ENCODE assay signal across 20 cellular contexts in genomic region chr3:124984754-124985153, GRCh38. TPM values are rescaled to one million over a fixed set of nuclear protein-coding genes. Genes with fewer than 3 reads are reported as not detected.
DNase-seq lines count a peak whose midpoint lies in the region; ATAC-seq and TF ChIP-seq lines count a peak whose summit lies in the region.
"Had no signal": no experiment of that assay in that cellular context is flagged by ENCODE, and none has a peak within 500 bp of the region (broad histone marks: within the 10 kb centered on the region; RNA-seq: fewer than 3 reads in every experiment).

No MANE protein-coding gene starts in this region.

- peak overlapping the region; percentile 17 for H3K9ac ChIP-seq in mammary epithelial cell (ENCODE audit: insufficient read depth, low read length)
- peak overlapping the region; percentile 76 for H3K9ac ChIP-seq in mesenchymal stem cell (ENCODE audit: low read length)
- H3K9ac ChIP-seq: BLaER1 had no signal

- H3K4me3 Mint-ChIP-seq in activated naive CD4-positive, alpha-beta T cell treated with anti-CD3 and anti-CD28 coated beads, Interleukin-2, amount 10 ng/mL, durations not matched to agents 7 days and 5 days = no peak overlapping the region
- H3K4me3 Mint-ChIP-seq in activated naive CD4-positive, alpha-beta T cell treated with anti-CD3 and anti-CD28 coated beads for 36 hours = no peak overlapping the region
- H3K4me3 Mint-ChIP-seq: activated naive CD8-positive, alpha-beta T cell treated with anti-CD3 and anti-CD28 coated beads for 36 hours had no signal

- DNase-seq in activated naive CD4-positive, alpha-beta T cell treated with anti-CD3 and anti-CD28 coated beads, Interleukin-2, amount 10 ng/mL, durations not matched to agents 7 days and 5 days = no peak
- no peak for DNase-seq in activated naive CD4-positive, alpha-beta T cell treated with anti-CD3 and anti-CD28 coated beads for 36 hours
- no peak for DNase-seq in mammary epithelial cell
- DNase-seq in mesenchymal stem cell = no peak
- no peak for DNase-seq in suprapubic skin (ENCODE audit: low spot score in 2 of 2)
- DNase-seq: activated CD4-positive, CD25-positive, alpha-beta regulatory T cell; activated naive CD8-positive, alpha-beta T cell treated with anti-CD3 and anti-CD28 coated beads for 36 hours; effector CD4-positive, alpha-beta T cell; NCI-H2029 treated with DMSO at 0.1 percent for 48 hours; SIG-M5; stimulated activated CD4-positive, alpha-beta T cell treated with anti-CD3 and anti-CD28 coated beads, Interleukin-4, amount 100 ng/mL, for 24 hours had no signal

- H3K4me3 ChIP-seq in mammary epithelial cell (replicated peaks in 1 of 3; ENCODE audit: insufficient read depth in 1 of 3, low read depth in 2 of 3, low read length in 3 of 3) (no peak overlapping the region), mesenchymal stem cell (ENCODE audit: insufficient read depth in 1 of 2, low read depth in 1 of 2, low read length in 2 of 2) (no peak overlapping the region), suprapubic skin (no peak overlapping the region)
- H3K4me3 ChIP-seq: BLaER1, K562 had no signal

- peaks cover 24% of the 10 kb centered on the region for H3K36me3 Mint-ChIP-seq in activated naive CD4-positive, alpha-beta T cell treated with anti-CD3 and anti-CD28 coated beads, Interleukin-2, amount 10 ng/mL, durations not matched to agents 7 days and 5 days
- peaks cover 4% of the 10 kb centered on the region for H3K36me3 Mint-ChIP-seq in activated naive CD4-positive, alpha-beta T cell treated with anti-CD3 and anti-CD28 coated beads for 36 hours (ENCODE audit: low read depth)

- peak overlapping the region; percentile 62 for H3K27ac ChIP-seq in mammary epithelial cell (ENCODE audit: insufficient read depth, low read depth, low read length)
- H3K27ac ChIP-seq in mesenchymal stem cell (ENCODE audit: low read length, poor library complexity, severe bottlenecking) = no peak overlapping the region
- peak overlapping the region; percentile 63 for H3K27ac ChIP-seq in suprapubic skin
- H3K27ac ChIP-seq: BLaER1 had no signal

- no TSS peak for BruUV-seq in mammary epithelial cell (replicated peaks; lab: Mats Ljungman, UMichigan)

- no peaks in the 10 kb centered on the region for H4K20me1 ChIP-seq in mammary epithelial cell (ENCODE audit: insufficient read depth, low read length)
- H4K20me1 ChIP-seq: BLaER1 had no signal

- H2BK120ac ChIP-seq in mesenchymal stem cell (ENCODE audit: low read depth, low read length) = no peak overlapping the region

- peak overlapping the region in 1 of 2 experiments; percentile 48 for H3K18ac ChIP-seq in mesenchymal stem cell (ENCODE audit: low read depth in 1 of 2, low read length in 2 of 2)

- H2AFZ ChIP-seq in mammary epithelial cell (ENCODE audit: low read depth, low read length) (no peak overlapping the region), mesenchymal stem cell (ENCODE audit: low read depth, low read length) (no peak overlapping the region)

- H3K9me3 ChIP-seq in mammary epithelial cell (replicated peaks; ENCODE audit: insufficient read depth, low read length) (no peaks in the 10 kb centered on the region), mesenchymal stem cell (ENCODE audit: control insufficient read depth, low read length) (no peaks in the 10 kb centered on the region), suprapubic skin (no peaks in the 10 kb centered on the region)
- H3K9me3 ChIP-seq: BLaER1 had no signal

- no peak overlapping the region for H2BK15ac ChIP-seq in mesenchymal stem cell (ENCODE audit: low read depth, poor library complexity, severe bottlenecking)

- H3K9me3 Mint-ChIP-seq in activated naive CD4-positive, alpha-beta T cell treated with anti-CD3 and anti-CD28 coated beads, Interleukin-2, amount 10 ng/mL, durations not matched to agents 7 days and 5 days = no peaks in the 10 kb centered on the region
- no peaks in the 10 kb centered on the region for H3K9me3 Mint-ChIP-seq in activated naive CD4-positive, alpha-beta T cell treated with anti-CD3 and anti-CD28 coated beads for 36 hours
- H3K9me3 Mint-ChIP-seq: activated naive CD8-positive, alpha-beta T cell treated with anti-CD3 and anti-CD28 coated beads for 36 hours had no signal

- H3K27ac Mint-ChIP-seq in activated naive CD4-positive, alpha-beta T cell treated with anti-CD3 and anti-CD28 coated beads, Interleukin-2, amount 10 ng/mL, durations not matched to agents 7 days and 5 days = peak overlapping the region; percentile 62
- no peak overlapping the region for H3K27ac Mint-ChIP-seq in activated naive CD4-positive, alpha-beta T cell treated with anti-CD3 and anti-CD28 coated beads for 36 hours
- H3K27ac Mint-ChIP-seq: activated naive CD8-positive, alpha-beta T cell treated with anti-CD3 and anti-CD28 coated beads for 36 hours had no signal

- intact Hi-C loops in activated naive CD4-positive, alpha-beta T cell treated with anti-CD3 and anti-CD28 coated beads for 36 hours (cut with micrococcal nuclease) = no loop called here
- intact Hi-C loops in mammary epithelial cell (cut with micrococcal nuclease) = no loop called here

- H3K14ac ChIP-seq in mesenchymal stem cell (ENCODE audit: low read length in 2 of 2) = no peak overlapping the region

- no peak overlapping the region for H2BK5ac ChIP-seq in mesenchymal stem cell (ENCODE audit: low read depth, low read length, poor library complexity, severe bottlenecking)

- H3K4me1 Mint-ChIP-seq in activated naive CD4-positive, alpha-beta T cell treated with anti-CD3 and anti-CD28 coated beads, Interleukin-2, amount 10 ng/mL, durations not matched to agents 7 days and 5 days = peaks cover 10% of the 10 kb centered on the region
- H3K4me1 Mint-ChIP-seq in activated naive CD4-positive, alpha-beta T cell treated with anti-CD3 and anti-CD28 coated beads for 36 hours (ENCODE audit: low read depth) = no peaks in the 10 kb centered on the region
- H3K4me1 Mint-ChIP-seq: activated naive CD8-positive, alpha-beta T cell treated with anti-CD3 and anti-CD28 coated beads for 36 hours had no signal

- no peaks in the 10 kb centered on the region for H3K27me3 ChIP-seq in mammary epithelial cell (ENCODE audit: insufficient read depth, low read length)
- H3K27me3 ChIP-seq in mesenchymal stem cell (ENCODE audit: control insufficient read depth in 1 of 2, insufficient read depth in 1 of 2, low read length in 2 of 2) = no peaks in the 10 kb centered on the region
- H3K27me3 ChIP-seq in suprapubic skin = no peaks in the 10 kb centered on the region
- H3K27me3 ChIP-seq: BLaER1 had no signal

- no peak overlapping the region for H2BK12ac ChIP-seq in mesenchymal stem cell (ENCODE audit: low read length in 2 of 2)

- H3K4me2 ChIP-seq in mammary epithelial cell (ENCODE audit: insufficient read depth, low read depth, low read length) (peak overlapping the region; percentile 44), mesenchymal stem cell (ENCODE audit: low read length, poor library complexity, severe bottlenecking) (no peak overlapping the region)
- H3K4me2 ChIP-seq: BLaER1 had no signal

- CTCF ChIA-PET in activated naive CD4-positive, alpha-beta T cell treated with anti-CD3 and anti-CD28 coated beads, Interleukin-2, amount 10 ng/mL, durations not matched to agents 7 days and 5 days (lab: Charles Lee) = no interaction called here
- CTCF ChIA-PET in activated naive CD4-positive, alpha-beta T cell treated with anti-CD3 and anti-CD28 coated beads for 36 hours (lab: Charles Lee) = interaction anchor here (0.5 to 0.6 kb wide), 2 partner anchors 37 to 176 kb away, joined by 3 to 4 read pairs; no protein-coding TSS in a partner anchor
- CTCF ChIA-PET in mammary epithelial cell (lab: Charles Lee; ENCODE audit: low non-redundant PET) = no interaction called here

- no peak overlapping the region for H4K91ac ChIP-seq in mesenchymal stem cell (ENCODE audit: low read length)

- H3K23ac ChIP-seq in mesenchymal stem cell (ENCODE audit: low read length in 2 of 2) = no peak overlapping the region

- no peaks in the 10 kb centered on the region for H3K79me2 ChIP-seq in mammary epithelial cell (ENCODE audit: insufficient read depth, low read length)

- peaks cover 19% of the 10 kb centered on the region for H3K4me1 ChIP-seq in mammary epithelial cell (ENCODE audit: insufficient read depth, low read length)
- peaks cover 10% of the 10 kb centered on the region for H3K4me1 ChIP-seq in mesenchymal stem cell (ENCODE audit: control insufficient read depth, insufficient read depth, low read depth, low read length)
- H3K4me1 ChIP-seq in suprapubic skin = peaks cover 13% of the 10 kb centered on the region

- dilution Hi-C loops in mammary epithelial cell (cut with HindIII; ENCODE audit: low sequenced_read_pairs) = no loop called here

- no peak overlapping the region for H3K4ac ChIP-seq in mesenchymal stem cell (ENCODE audit: low read depth in 1 of 2, low read length in 2 of 2)

- H2AK5ac ChIP-seq in mesenchymal stem cell (ENCODE audit: low read length, severe bottlenecking) = peak overlapping the region; percentile 51

- no peaks in the 10 kb centered on the region for H3K27me3 Mint-ChIP-seq in activated naive CD4-positive, alpha-beta T cell treated with anti-CD3 and anti-CD28 coated beads, Interleukin-2, amount 10 ng/mL, durations not matched to agents 7 days and 5 days
- H3K27me3 Mint-ChIP-seq in activated naive CD4-positive, alpha-beta T cell treated with anti-CD3 and anti-CD28 coated beads for 36 hours (ENCODE audit: low read depth) = no peaks in the 10 kb centered on the region
- H3K27me3 Mint-ChIP-seq: activated naive CD8-positive, alpha-beta T cell treated with anti-CD3 and anti-CD28 coated beads for 36 hours had no signal

- in situ Hi-C loops in mammary epithelial cell (cut with MboI; ENCODE audit: low sequenced_read_pairs in 2 of 2) = no loop called here

- WGBS in mammary epithelial cell (ENCODE audit: low coverage, missing lambda C conversion rate) = 98% methylated on average over 3 of the region's 3 CpGs
- WGBS in mesenchymal stem cell = no CpG with 5 or more reads among the region's 3 CpGs
- WGBS in suprapubic skin = 95% methylated on average over 3 of the region's 3 CpGs

- TF ChIP-seq EP300 in suprapubic skin (IDR thresholded peaks at IDR 0.05) = no peak

- no peak for TF ChIP-seq CTCF in mammary epithelial cell (conservative IDR thresholded peaks at IDR 0.05 in 1 of 2, IDR thresholded peaks at IDR 0.05 in 1 of 2; ENCODE audit: extremely low read depth in 1 of 2, insufficient read depth in 1 of 2, low read depth in 1 of 2, low read length in 2 of 2)
- no peak for TF ChIP-seq CTCF in suprapubic skin (IDR thresholded peaks at IDR 0.05)

- no peak overlapping the region for H4K8ac ChIP-seq in mesenchymal stem cell (ENCODE audit: low read length)

- no peaks in the 10 kb centered on the region for H3K36me3 ChIP-seq in mammary epithelial cell (ENCODE audit: insufficient read depth, low read length)
- peaks cover 30 to 77% of the 10 kb centered on the region in 2 experiments for H3K36me3 ChIP-seq in mesenchymal stem cell (ENCODE audit: control insufficient read depth in 1 of 2, insufficient read depth in 2 of 2, low read depth in 1 of 2, low read length in 2 of 2)
- H3K36me3 ChIP-seq in suprapubic skin = peaks cover 19% of the 10 kb centered on the region

- peaks cover 7% of the 10 kb centered on the region for H3K79me1 ChIP-seq in mesenchymal stem cell (replicated peaks; ENCODE audit: low read length, poor library complexity, severe bottlenecking)

- no peak for TF ChIP-seq POLR2A in suprapubic skin (IDR thresholded peaks at IDR 0.05)

- no peak for ATAC-seq in HG02981 (IDR thresholded peaks at IDR 0.05; ENCODE audit: unreplicated experiment)
- no peak for ATAC-seq in HG03520 (IDR thresholded peaks at IDR 0.05; ENCODE audit: unreplicated experiment)
- ATAC-seq in GM21529 (IDR thresholded peaks at IDR 0.05; ENCODE audit: unreplicated experiment) = no peak
- ATAC-seq: K562 had no signal

RNA-seq across cellular contexts. Expression of gene MUC13, which starts 50.2 kb away (rescaled TPM):
- total RNA-seq in activated naive CD4-positive, alpha-beta T cell treated with anti-CD3 and anti-CD28 coated beads for 36 hours = not detected
- total RNA-seq in mammary epithelial cell (not detected), suprapubic skin (under 1 TPM in 1 of 4 donors, not detected in 3; 0.56 TPM)
- not detected for polyA plus RNA-seq in mammary epithelial cell
- polyA minus RNA-seq in mammary epithelial cell = not detected
- polyA plus RNA-seq in mesenchymal stem cell (2013, experiment 1 of 2) = not detected
- not detected for polyA plus RNA-seq in mesenchymal stem cell (2013, experiment 2 of 2)
- total RNA-seq: activated naive CD8-positive, alpha-beta T cell treated with anti-CD3 and anti-CD28 coated beads for 36 hours; G401; kidney epithelial cell; T-helper 2 cell treated with Interferon-gamma antibody and Interleukin-4, amounts not matched to agents 100 ng/mL and 5 ng/mL, for 36 hours; temporal lobe had no signal
- polyA plus RNA-seq: K562 had no signal
